8 cellular contexts compared by ENCODE assay signal in the genomic region with DNA sequence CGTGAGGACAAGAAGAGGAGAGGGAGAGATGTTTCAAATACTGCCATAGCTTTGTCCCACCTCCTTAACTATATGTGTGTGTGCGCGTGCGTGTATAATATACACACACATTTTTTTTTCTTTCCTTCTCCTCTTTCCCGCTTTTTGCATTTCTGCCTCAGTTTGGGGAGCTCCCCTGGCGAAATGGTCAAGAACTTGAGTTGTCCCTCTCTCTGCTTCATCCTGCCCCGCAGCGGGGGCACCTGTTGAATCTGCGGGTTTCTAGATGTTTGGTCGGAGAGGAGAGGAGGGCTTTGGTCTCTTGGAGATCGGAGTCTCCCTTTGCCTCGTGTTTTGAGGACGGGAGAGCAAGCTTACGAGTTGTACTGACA. TPM values are rescaled to one million over a fixed set of nuclear protein-coding genes. Genes with fewer than 3 reads are reported as not detected.
DNase-seq lines count a peak whose midpoint lies in the region; ATAC-seq and TF ChIP-seq lines count a peak whose summit lies in the region.

No MANE protein-coding gene starts in this region.

- peak overlapping the region; percentile 89 for H4K8ac ChIP-seq in mesenchymal stem cell (ENCODE audit: low read length)

- DNase-seq in HT1080 (ENCODE audit: low read depth) (peak; percentile 52), SJSA1 (ENCODE audit: low read depth in 1 of 2, low spot score in 2 of 2) (peak in 1 of 2 experiments; percentile 66), mesenchymal stem cell (peak; percentile 67), upper lobe of right lung (no peak), kidney tubule cell (ENCODE audit: low spot score) (no peak)

- H2AK5ac ChIP-seq in mesenchymal stem cell (ENCODE audit: low read length, severe bottlenecking): no peak overlapping the region

- H3K27me3 ChIP-seq in DOHH2 (ENCODE audit: control insufficient read depth, low read length) (no peaks in the 10 kb centered on the region), SJSA1 (replicated peaks) (0 out of 2 replicates have a peak, but pooled peaks cover 4% of the 10 kb centered on the region), ectodermal cell (ENCODE audit: control insufficient read depth, insufficient read depth, low read length, poor library complexity, severe bottlenecking) (peaks cover 6% of the 10 kb centered on the region), mesenchymal stem cell (ENCODE audit: control insufficient read depth in 1 of 2, insufficient read depth in 1 of 2, low read length in 2 of 2) (no peaks in the 10 kb centered on the region), upper lobe of right lung (no peaks in the 10 kb centered on the region)

- peaks cover 4% of the 10 kb centered on the region; the same call in 1 of the 2 replicates for H3K9me3 ChIP-seq in DOHH2 (ENCODE audit: control insufficient read depth, insufficient read depth, low read length)
- 0 out of 2 replicates have a peak, but pooled peaks cover 7% of the 10 kb centered on the region for H3K9me3 ChIP-seq in SJSA1 (replicated peaks)
- H3K9me3 ChIP-seq in ectodermal cell (ENCODE audit: control insufficient read depth, low read length): no peaks in the 10 kb centered on the region
- peaks cover 4% of the 10 kb centered on the region for H3K9me3 ChIP-seq in mesenchymal stem cell (ENCODE audit: control insufficient read depth, low read length)
- H3K9me3 ChIP-seq in upper lobe of right lung: no peaks in the 10 kb centered on the region

- H2AFZ ChIP-seq in mesenchymal stem cell (ENCODE audit: low read depth, low read length): peak overlapping the region; percentile 95

- peak overlapping the region; percentile 96 for H3K4me2 ChIP-seq in DOHH2 (ENCODE audit: low read length)
- H3K4me2 ChIP-seq in mesenchymal stem cell (ENCODE audit: low read length, poor library complexity, severe bottlenecking): peak overlapping the region; percentile 92

- H3K14ac ChIP-seq in mesenchymal stem cell (ENCODE audit: low read length in 2 of 2): peak overlapping the region; percentile 95 to 98

- peak overlapping the region; percentile 71 for H2BK120ac ChIP-seq in mesenchymal stem cell (ENCODE audit: low read depth, low read length)

- peaks cover 31% of the 10 kb centered on the region for H3K79me2 ChIP-seq in DOHH2 (ENCODE audit: control insufficient read depth, low read length)

- H4K20me1 ChIP-seq in DOHH2 (ENCODE audit: control insufficient read depth, insufficient read depth, low read depth, low read length): no peaks in the 10 kb centered on the region

- no peak overlapping the region for H3K23ac ChIP-seq in mesenchymal stem cell (ENCODE audit: low read length in 2 of 2)

- H3K9me2 ChIP-seq in DOHH2 (replicated peaks; ENCODE audit: control insufficient read depth, low read length): no peaks in the 10 kb centered on the region

- peak overlapping the region; percentile 53 for H2BK5ac ChIP-seq in mesenchymal stem cell (ENCODE audit: low read depth, low read length, poor library complexity, severe bottlenecking)

- H4K91ac ChIP-seq in mesenchymal stem cell (ENCODE audit: low read length): peak overlapping the region; percentile 64

- WGBS in ectodermal cell, 2 experiments: 7 to 10% methylated on average over 13 to 14 of the region's 14 CpGs
- WGBS in mesenchymal stem cell: 8% methylated on average over 13 of the region's 14 CpGs

- H3K9ac ChIP-seq in mesenchymal stem cell (ENCODE audit: low read length): peak overlapping the region; percentile 90

- H3K4me3 ChIP-seq in DOHH2 (ENCODE audit: low read length): peak overlapping the region; percentile 87
- peak overlapping the region; percentile 92 for H3K4me3 ChIP-seq in SJSA1
- peak overlapping the region; percentile 84 for H3K4me3 ChIP-seq in ectodermal cell (ENCODE audit: insufficient read depth, low read depth, low read length)
- peak overlapping the region; percentile 84 for H3K4me3 ChIP-seq in mesenchymal stem cell (ENCODE audit: insufficient read depth in 1 of 2, low read depth in 1 of 2, low read length in 2 of 2)
- peak overlapping the region; percentile 91 for H3K4me3 ChIP-seq in upper lobe of right lung

- no peak for TF ChIP-seq CTCF in DOHH2 (IDR thresholded peaks at IDR 0.05; ENCODE audit: low read depth, low read length, poor library complexity, severe bottlenecking)
- no peak for TF ChIP-seq CTCF in upper lobe of right lung (IDR thresholded peaks at IDR 0.05)

- peak overlapping the region in 1 of 2 experiments; percentile 63 for H2BK12ac ChIP-seq in mesenchymal stem cell (ENCODE audit: low read length in 2 of 2)

- H3K4me1 ChIP-seq in DOHH2 (ENCODE audit: control insufficient read depth, low read length) (peaks cover 19% of the 10 kb centered on the region), SJSA1 (replicated peaks) (peaks cover 5% of the 10 kb centered on the region; the same call in 1 of the 2 replicates), ectodermal cell (ENCODE audit: control insufficient read depth, insufficient read depth, low read length) (no peaks in the 10 kb centered on the region), mesenchymal stem cell (ENCODE audit: control insufficient read depth, insufficient read depth, low read depth, low read length) (peaks cover 8% of the 10 kb centered on the region), upper lobe of right lung (peaks cover 13% of the 10 kb centered on the region)

- H3K79me1 ChIP-seq in mesenchymal stem cell (replicated peaks; ENCODE audit: low read length, poor library complexity, severe bottlenecking): peaks cover 7% of the 10 kb centered on the region

- H3F3A ChIP-seq in DOHH2 (ENCODE audit: control insufficient read depth, insufficient read depth): peaks cover 5% of the 10 kb centered on the region; the same call in 1 of the 2 replicates

- peak overlapping the region; percentile 82 for H2BK15ac ChIP-seq in mesenchymal stem cell (ENCODE audit: low read depth, poor library complexity, severe bottlenecking)

- intact Hi-C loops in upper lobe of right lung (cut with DNase I): no loop called here

- ATAC-seq in GM21367 (IDR thresholded peaks at IDR 0.05; ENCODE audit: unreplicated experiment) (peak; percentile 11), upper lobe of right lung (peak; percentile 2)

- H3K4ac ChIP-seq in mesenchymal stem cell (ENCODE audit: low read depth in 1 of 2, low read length in 2 of 2): peak overlapping the region; percentile 57 to 94

- H3K27ac ChIP-seq in DOHH2 (ENCODE audit: low read depth, low read length): peak overlapping the region; percentile 43
- peak overlapping the region; percentile 57 for H3K27ac ChIP-seq in SJSA1
- H3K27ac ChIP-seq in ectodermal cell (ENCODE audit: insufficient read depth, low read depth, low read length, poor library complexity, severe bottlenecking): no peak overlapping the region
- peak overlapping the region; percentile 43 for H3K27ac ChIP-seq in mesenchymal stem cell (ENCODE audit: low read length, poor library complexity, severe bottlenecking)
- peak overlapping the region; percentile 83 for H3K27ac ChIP-seq in upper lobe of right lung

- H3K18ac ChIP-seq in mesenchymal stem cell (ENCODE audit: low read depth in 1 of 2, low read length in 2 of 2): peak overlapping the region; percentile 87 to 95

- H3K36me3 ChIP-seq in DOHH2 (ENCODE audit: control insufficient read depth, low read length) (peaks cover 35% of the 10 kb centered on the region), SJSA1 (peaks cover 34% of the 10 kb centered on the region), ectodermal cell (ENCODE audit: control insufficient read depth, insufficient read depth, low read length) (peaks cover 19% of the 10 kb centered on the region), mesenchymal stem cell (ENCODE audit: control insufficient read depth in 1 of 2, insufficient read depth in 2 of 2, low read depth in 1 of 2, low read length in 2 of 2) (peaks cover 6 to 25% of the 10 kb centered on the region in 2 experiments), upper lobe of right lung (peaks cover 17% of the 10 kb centered on the region)

RNA-seq across cellular contexts. Expression of a gene that starts 0.5 kb away (rescaled TPM):
- total RNA-seq in HT1080 (2014; rRNA removed; shearing (Covaris generic)): 30.8 and 36.7 TPM in 2 replicates
- polyA plus RNA-seq in HT1080 (2015; cell fraction: cytosol; rRNA removed): 28.4 and 29.0 TPM in 2 replicates
- polyA plus RNA-seq in HT1080 (2015; cell fraction: nucleus; rRNA removed): 23.1 and 23.2 TPM in 2 replicates
- 45.5 and 53.5 TPM in 2 replicates for total RNA-seq in SJSA1 (2014; rRNA removed; shearing (Covaris generic))
- 41.1 TPM for polyA plus RNA-seq in ectodermal cell (2013, experiment 1 of 4)
- 42.5 TPM for polyA plus RNA-seq in ectodermal cell (2013, experiment 2 of 4)
- polyA plus RNA-seq in ectodermal cell (2013, experiment 3 of 4): 34.2 TPM
- 37.5 TPM for polyA plus RNA-seq in ectodermal cell (2013, experiment 4 of 4)
- 25.2 TPM for polyA plus RNA-seq in mesenchymal stem cell (2013, experiment 1 of 2)
- polyA plus RNA-seq in mesenchymal stem cell (2013, experiment 2 of 2): 26.5 TPM
- 23.4 TPM for total RNA-seq in upper lobe of right lung

Comparison
In these comparisons a context has a peak if more than half of its experiments do, and no peak if none do; other contexts are left out.
1. DNase-seq: peak in HT1080 (single experiment) and mesenchymal stem cell (single experiment); none in upper lobe of right lung (single experiment) and kidney tubule cell (single experiment).
2. Peak in every context shown above with its lines, with median percentiles within 50 percentile points of each other: H3K4me3 ChIP-seq.